2 cellular contexts compared by ENCODE assay signal in the genomic region with DNA sequence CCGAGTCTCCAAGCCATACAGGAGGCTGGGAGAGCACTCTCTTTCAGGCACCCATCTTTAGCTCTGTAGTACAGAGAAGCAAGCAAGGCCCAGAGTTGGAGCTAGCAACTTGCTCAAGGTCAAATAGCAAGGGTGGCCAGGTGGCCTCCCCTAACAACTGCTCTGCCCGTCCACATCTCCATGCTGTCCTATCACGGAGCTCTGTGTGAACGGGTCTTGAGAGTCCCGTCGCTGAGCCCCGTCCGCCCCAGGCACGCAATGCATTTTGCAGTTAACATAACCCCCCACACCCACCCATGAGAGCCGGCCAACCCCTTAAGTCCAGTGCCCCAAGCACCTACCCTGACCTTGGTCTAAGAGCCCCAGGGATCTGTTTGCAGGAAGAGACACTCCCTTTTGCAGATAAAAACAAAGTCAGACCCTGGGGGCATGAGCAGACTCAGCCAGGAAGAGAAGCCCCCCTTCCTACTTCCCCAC.
TF ChIP-seq lines count a peak whose summit lies in the region.

No MANE protein-coding gene starts in this region.

TF ChIP-seq in HCT116, 20 proteins besides CTCF, POLR2A, EP300 and RAD21:
- TF ChIP-seq SIN3A (IDR thresholded peaks at IDR 0.05; ENCODE audit: low read depth) (no peak), CBX3 (IDR thresholded peaks at IDR 0.05; ENCODE audit: low read depth) (no peak), ZNF274 (IDR thresholded peaks at IDR 0.05; ENCODE audit: low read depth, low read length) (no peak), JUND (IDR thresholded peaks at IDR 0.05) (no peak), TCF7L2 (IDR thresholded peaks at IDR 0.05; ENCODE audit: borderline replicate concordance, extremely low read depth, insufficient read depth, insufficient read length) (no peak)

TF ChIP-seq in HepG2, 621 proteins besides CTCF, POLR2A, EP300 and RAD21:
- peak; percentile 56; the same call in 1 of the 2 replicates for TF ChIP-seq ZNF558 (CRISPR knock-in tag; IDR thresholded peaks at IDR 0.05; ENCODE audit: borderline replicate concordance)
- TF ChIP-seq, protein P1, sequence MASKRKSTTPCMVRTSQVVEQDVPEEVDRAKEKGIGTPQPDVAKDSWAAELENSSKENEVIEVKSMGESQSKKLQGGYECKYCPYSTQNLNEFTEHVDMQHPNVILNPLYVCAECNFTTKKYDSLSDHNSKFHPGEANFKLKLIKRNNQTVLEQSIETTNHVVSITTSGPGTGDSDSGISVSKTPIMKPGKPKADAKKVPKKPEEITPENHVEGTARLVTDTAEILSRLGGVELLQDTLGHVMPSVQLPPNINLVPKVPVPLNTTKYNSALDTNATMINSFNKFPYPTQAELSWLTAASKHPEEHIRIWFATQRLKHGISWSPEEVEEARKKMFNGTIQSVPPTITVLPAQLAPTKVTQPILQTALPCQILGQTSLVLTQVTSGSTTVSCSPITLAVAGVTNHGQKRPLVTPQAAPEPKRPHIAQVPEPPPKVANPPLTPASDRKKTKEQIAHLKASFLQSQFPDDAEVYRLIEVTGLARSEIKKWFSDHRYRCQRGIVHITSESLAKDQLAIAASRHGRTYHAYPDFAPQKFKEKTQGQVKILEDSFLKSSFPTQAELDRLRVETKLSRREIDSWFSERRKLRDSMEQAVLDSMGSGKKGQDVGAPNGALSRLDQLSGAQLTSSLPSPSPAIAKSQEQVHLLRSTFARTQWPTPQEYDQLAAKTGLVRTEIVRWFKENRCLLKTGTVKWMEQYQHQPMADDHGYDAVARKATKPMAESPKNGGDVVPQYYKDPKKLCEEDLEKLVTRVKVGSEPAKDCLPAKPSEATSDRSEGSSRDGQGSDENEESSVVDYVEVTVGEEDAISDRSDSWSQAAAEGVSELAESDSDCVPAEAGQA (IDR thresholded peaks at IDR 0.05; ENCODE audit: low read depth) = 0 out of 2 replicates have a peak, but pooled peaks have one; percentile 5
- TF ChIP-seq, protein P1 (CRISPR knock-in tag; IDR thresholded peaks at IDR 0.05; ENCODE audit: borderline replicate concordance) = no peak
- TF ChIP-seq ZNF670 (CRISPR knock-in tag; IDR thresholded peaks at IDR 0.05; ENCODE audit: borderline replicate concordance) = no peak
- TF ChIP-seq RBM22 (optimal IDR thresholded peaks at IDR 0.05; ENCODE audit: low read length) = peak; percentile 11
- TF ChIP-seq, protein P2, sequence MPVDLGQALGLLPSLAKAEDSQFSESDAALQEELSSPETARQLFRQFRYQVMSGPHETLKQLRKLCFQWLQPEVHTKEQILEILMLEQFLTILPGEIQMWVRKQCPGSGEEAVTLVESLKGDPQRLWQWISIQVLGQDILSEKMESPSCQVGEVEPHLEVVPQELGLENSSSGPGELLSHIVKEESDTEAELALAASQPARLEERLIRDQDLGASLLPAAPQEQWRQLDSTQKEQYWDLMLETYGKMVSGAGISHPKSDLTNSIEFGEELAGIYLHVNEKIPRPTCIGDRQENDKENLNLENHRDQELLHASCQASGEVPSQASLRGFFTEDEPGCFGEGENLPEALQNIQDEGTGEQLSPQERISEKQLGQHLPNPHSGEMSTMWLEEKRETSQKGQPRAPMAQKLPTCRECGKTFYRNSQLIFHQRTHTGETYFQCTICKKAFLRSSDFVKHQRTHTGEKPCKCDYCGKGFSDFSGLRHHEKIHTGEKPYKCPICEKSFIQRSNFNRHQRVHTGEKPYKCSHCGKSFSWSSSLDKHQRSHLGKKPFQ (CRISPR knock-in tag; IDR thresholded peaks at IDR 0.05; ENCODE audit: insufficient replicate concordance) = no peak
- TF ChIP-seq ZFX (CRISPR knock-in tag; IDR thresholded peaks at IDR 0.05; ENCODE audit: low read depth) = peak; percentile 52
- 0 out of 2 replicates have a peak, but pooled peaks have one; percentile 43 for TF ChIP-seq ZNF296 (CRISPR knock-in tag; conservative IDR thresholded peaks at IDR 0.05)
- no peak for TF ChIP-seq NPAS2 (CRISPR knock-in tag; IDR thresholded peaks at IDR 0.05; ENCODE audit: borderline replicate concordance)
- TF ChIP-seq ARNTL (CRISPR knock-in tag; IDR thresholded peaks at IDR 0.05) = no peak
- TF ChIP-seq, protein P3, sequence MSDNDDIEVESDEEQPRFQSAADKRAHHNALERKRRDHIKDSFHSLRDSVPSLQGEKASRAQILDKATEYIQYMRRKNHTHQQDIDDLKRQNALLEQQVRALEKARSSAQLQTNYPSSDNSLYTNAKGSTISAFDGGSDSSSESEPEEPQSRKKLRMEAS (IDR thresholded peaks at IDR 0.05) = 0 out of 2 replicates have a peak, but pooled peaks have one; percentile 12
- no peak for TF ChIP-seq ZNF616 (CRISPR knock-in tag; IDR thresholded peaks at IDR 0.05; ENCODE audit: low read depth)
- TF ChIP-seq MED1 (CRISPR knock-in tag; IDR thresholded peaks at IDR 0.05) = 0 out of 2 replicates have a peak, but pooled peaks have one; percentile 9
- TF ChIP-seq ZNF761 (CRISPR knock-in tag; conservative IDR thresholded peaks at IDR 0.05) = 0 out of 2 replicates have a peak, but pooled peaks have one; percentile 7
- 0 out of 2 replicates have a peak, but pooled peaks have one; percentile 50 for TF ChIP-seq ZFY (CRISPR knock-in tag; IDR thresholded peaks at IDR 0.05)
